In genomic region chr2:217030081-217030480, GRCh38 we compare ENCODE assay signal across 8 cellular contexts.
"Had no signal": no experiment of that assay in that cellular context is flagged by ENCODE, and none has a peak within 500 bp of the region (broad histone marks: within the 10 kb centered on the region; RNA-seq: fewer than 3 reads in every experiment).

No MANE protein-coding gene starts in this region.

- H3K4me3 ChIP-seq: GM23248, HAP-1, K562 had no signal

- H3K9me3 ChIP-seq: HAP-1 had no signal

- H3K9ac ChIP-seq: GM23248 had no signal

- H3K27ac ChIP-seq: GM23248, HL-60 had no signal

- H3K4me1 ChIP-seq: HAP-1 had no signal

- FAIRE-seq: K562 had no signal

- DNase-seq: GM23248, GOT3, H7, HFFc6, IMR-90 had no signal

- H3K36me3 ChIP-seq: HAP-1 had no signal

- H3K9me3 Mint-ChIP-seq: HFFc6 had no signal

- H3K27ac Mint-ChIP-seq: HFFc6 had no signal

- H3K4me3 Mint-ChIP-seq: HFFc6 had no signal

- H2AFZ ChIP-seq: GM23248 had no signal
